22 cellular contexts compared by ENCODE assay signal in the genomic region with DNA sequence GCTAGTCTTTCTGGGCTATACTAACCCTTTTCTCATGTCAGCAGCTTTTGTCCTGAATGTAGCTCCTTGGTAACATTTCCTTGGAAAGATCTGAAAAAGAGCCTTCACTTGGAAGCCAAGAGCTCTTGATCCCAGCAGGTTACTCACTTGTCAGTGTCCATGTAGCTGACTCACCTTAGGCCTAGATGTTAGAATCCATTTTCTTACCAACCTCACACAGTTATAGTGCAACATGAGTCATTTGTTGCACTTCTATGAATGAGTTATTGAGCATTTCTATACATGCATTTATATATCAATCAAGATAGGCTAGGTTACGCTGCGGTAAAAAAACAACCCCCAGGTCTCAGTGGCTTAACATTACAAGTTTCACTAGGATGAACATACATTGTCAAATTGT.
DNase-seq lines count a peak whose midpoint lies in the region; ATAC-seq, FAIRE-seq and TF ChIP-seq lines count a peak whose summit lies in the region.
"Had no signal": no experiment of that assay in that cellular context is flagged by ENCODE, and none has a peak within 500 bp of the region (broad histone marks: within the 10 kb centered on the region; RNA-seq: fewer than 3 reads in every experiment).

No MANE protein-coding gene starts in this region.

- H3K4me1 ChIP-seq in K562 (replicated peaks in 1 of 2; ENCODE audit: control insufficient read depth in 2 of 2, insufficient read depth in 2 of 2, low read length in 2 of 2) = peaks cover 12 to 24% of the 10 kb centered on the region in 2 experiments
- H3K4me1 ChIP-seq: lower lobe of right lung had no signal

- no peak for FAIRE-seq in K562 (lab: Jason Lieb, UNC)
- FAIRE-seq: H1, TTC549, urothelium cell line had no signal

- H3K27me3 ChIP-seq in K562 (ENCODE audit: control insufficient read depth in 2 of 2, insufficient read depth in 2 of 2, low read length in 2 of 2) = no peaks in the 10 kb centered on the region
- H3K27me3 ChIP-seq: hepatocyte, neural progenitor cell, sigmoid colon had no signal

- DNase-seq in activated CD8-positive, alpha-beta T cell treated with anti-CD3 and anti-CD28 coated beads for 36 hours = no peak
- no peak for DNase-seq in activated CD8-positive, alpha-beta T cell treated with anti-CD3 and anti-CD28 coated beads, Interleukin-2, amount 10 ng/mL, durations not matched to agents 7 days and 5 days
- DNase-seq in M059J (ENCODE audit: low read depth) (peak; percentile 75), K562 (ENCODE audit: extremely low read depth in 1 of 4, low spot score in 3 of 4) (no peak), kidney tubule cell (ENCODE audit: low spot score) (peak; percentile 65), dermis blood vessel endothelial cell (no peak), SKM-1 treated with dmso at 0.1 percent for 144 hours (lab: John Stamatoyannopoulos, UW; ENCODE audit: unreplicated experiment) (no peak), GM13977 (ENCODE audit: low spot score) (no peak)
- DNase-seq: amygdala, Caco-2, foreskin melanocyte, immature natural killer cell, lower lobe of right lung, NCI-H1436 treated with DMSO at 0.1 percent for 48 hours, sigmoid colon, substantia nigra had no signal

- peaks cover 13% of the 10 kb centered on the region for H3K4me1 Mint-ChIP-seq in activated CD8-positive, alpha-beta T cell treated with anti-CD3 and anti-CD28 coated beads for 36 hours (ENCODE audit: low read depth)
- no peaks in the 10 kb centered on the region for H3K4me1 Mint-ChIP-seq in activated CD8-positive, alpha-beta T cell treated with anti-CD3 and anti-CD28 coated beads, Interleukin-2, amount 10 ng/mL, durations not matched to agents 7 days and 5 days (ENCODE audit: low read depth)
- H3K4me1 Mint-ChIP-seq: immature natural killer cell had no signal

- H3K4me3 Mint-ChIP-seq in activated CD8-positive, alpha-beta T cell treated with anti-CD3 and anti-CD28 coated beads for 36 hours = no peak overlapping the region
- no peak overlapping the region for H3K4me3 Mint-ChIP-seq in activated CD8-positive, alpha-beta T cell treated with anti-CD3 and anti-CD28 coated beads, Interleukin-2, amount 10 ng/mL, durations not matched to agents 7 days and 5 days
- H3K4me3 Mint-ChIP-seq: dendritic cell treated with granulocyte-macrophage colony-stimulating factor and Interleukin-4, amounts not matched to agents 40 ng/mL and 50 ng/mL, for 4 days; immature natural killer cell; neural progenitor cell had no signal

- peak overlapping the region; percentile 64 for H2AFZ ChIP-seq in K562 (ENCODE audit: low read depth, low read length)
- H2AFZ ChIP-seq: hepatocyte, neural progenitor cell had no signal

- no peak for TF ChIP-seq EP300 in K562 (IDR thresholded peaks at IDR 0.05; ENCODE audit: low read length)

- TF ChIP-seq CTCF in activated CD8-positive, alpha-beta T cell treated with anti-CD3 and anti-CD28 coated beads for 36 hours (IDR thresholded peaks at IDR 0.05) = no peak
- no peak for TF ChIP-seq CTCF in K562 (IDR thresholded peaks at IDR 0.05 in 2 of 3, conservative IDR thresholded peaks at IDR 0.05 in 1 of 3; ENCODE audit: insufficient read depth in 2 of 3, low read depth in 1 of 3, low read length in 3 of 3)
- no peak for TF ChIP-seq CTCF in GM13977 (IDR thresholded peaks at IDR 0.05; ENCODE audit: extremely low read depth, insufficient read depth, missing control alignments)

- no peaks in the 10 kb centered on the region for H3K9me1 ChIP-seq in K562 (ENCODE audit: control insufficient read depth, insufficient read depth, low read length)

- no peak overlapping the region for H3K4me3 ChIP-seq in K562
- H3K4me3 ChIP-seq: hepatocyte, lower lobe of right lung, neural progenitor cell, sigmoid colon had no signal

- H3K27ac ChIP-seq in K562 (ENCODE audit: extremely low read depth, low read depth, low read length) = no peak overlapping the region
- H3K27ac ChIP-seq: hepatocyte, lower lobe of right lung, neural progenitor cell, sigmoid colon had no signal

- intact Hi-C loops in activated CD8-positive, alpha-beta T cell treated with anti-CD3 and anti-CD28 coated beads for 36 hours (cut with micrococcal nuclease) = loop anchor here (5.0 kb wide), 1 partner anchor 280 kb away; no protein-coding TSS in a partner anchor
- intact Hi-C loops in K562 (cut with micrococcal nuclease) = loop anchor here (2.0 to 10.0 kb wide), 4 partner anchors 34 to 198 kb away; no protein-coding TSS in a partner anchor

- H3K9me3 ChIP-seq in K562 (replicated peaks; ENCODE audit: control insufficient read depth, insufficient read depth, low read depth, low read length) = no peaks in the 10 kb centered on the region
- H3K9me3 ChIP-seq: Caco-2, lower lobe of right lung, sigmoid colon had no signal

- no peaks in the 10 kb centered on the region for H3K36me3 Mint-ChIP-seq in activated CD8-positive, alpha-beta T cell treated with anti-CD3 and anti-CD28 coated beads for 36 hours (ENCODE audit: low read depth)
- no peaks in the 10 kb centered on the region for H3K36me3 Mint-ChIP-seq in activated CD8-positive, alpha-beta T cell treated with anti-CD3 and anti-CD28 coated beads, Interleukin-2, amount 10 ng/mL, durations not matched to agents 7 days and 5 days (ENCODE audit: low read depth)
- H3K36me3 Mint-ChIP-seq: immature natural killer cell, neural progenitor cell had no signal

- H3K27ac Mint-ChIP-seq in activated CD8-positive, alpha-beta T cell treated with anti-CD3 and anti-CD28 coated beads for 36 hours = no peak overlapping the region
- H3K27ac Mint-ChIP-seq in activated CD8-positive, alpha-beta T cell treated with anti-CD3 and anti-CD28 coated beads, Interleukin-2, amount 10 ng/mL, durations not matched to agents 7 days and 5 days = no peak overlapping the region
- H3K27ac Mint-ChIP-seq: dendritic cell treated with granulocyte-macrophage colony-stimulating factor and Interleukin-4, amounts not matched to agents 40 ng/mL and 50 ng/mL, for 4 days; immature natural killer cell; neural progenitor cell had no signal

- in situ Hi-C loops in K562 (cut with MboI) = loop anchor here (5.0 to 10.0 kb wide), 2 partner anchors 115 to 268 kb away; no protein-coding TSS in a partner anchor
- in situ Hi-C loops in GM13977 (cut with MboI; ENCODE audit: low pct_unique_long_range_greater_than_20kb, low sequenced_read_pairs, unreplicated experiment) = loop anchor here (25.0 kb wide), 2 partner anchors 280 to 380 kb away; partner anchors contain the start of gene CLDN11

- no peaks in the 10 kb centered on the region for H3K36me3 ChIP-seq in K562 (ENCODE audit: control insufficient read depth, insufficient read depth, low read length)
- H3K36me3 ChIP-seq: lower lobe of right lung, neural progenitor cell, sigmoid colon had no signal

- H3K4me2 ChIP-seq in K562 (ENCODE audit: insufficient read depth, low read length) = no peak overlapping the region
- H3K4me2 ChIP-seq: hepatocyte, neural progenitor cell had no signal

- no TSS peak for BruUV-seq in K562 (replicated peaks; lab: Mats Ljungman, UMichigan)

- no peaks in the 10 kb centered on the region for H3K79me2 ChIP-seq in K562 (ENCODE audit: control insufficient read depth, insufficient read depth, low read length)
- H3K79me2 ChIP-seq: hepatocyte had no signal

- POLR2A ChIA-PET in activated CD8-positive, alpha-beta T cell treated with anti-CD3 and anti-CD28 coated beads for 36 hours (lab: Charles Lee) = no interaction called here
- POLR2A ChIA-PET in activated CD8-positive, alpha-beta T cell treated with anti-CD3 and anti-CD28 coated beads, Interleukin-2, amount 10 ng/mL, durations not matched to agents 7 days and 5 days (lab: Charles Lee) = no interaction called here
- POLR2A ChIA-PET in K562 (lab: Yijun Ruan, JAX) = interaction anchor here (1.0 to 1.7 kb wide), 2 partner anchors 9 to 12 kb away, joined by 3 to 5 read pairs; no protein-coding TSS in a partner anchor

- no peaks in the 10 kb centered on the region for H3K27me3 Mint-ChIP-seq in activated CD8-positive, alpha-beta T cell treated with anti-CD3 and anti-CD28 coated beads for 36 hours
- H3K27me3 Mint-ChIP-seq in activated CD8-positive, alpha-beta T cell treated with anti-CD3 and anti-CD28 coated beads, Interleukin-2, amount 10 ng/mL, durations not matched to agents 7 days and 5 days (ENCODE audit: low read depth) = no peaks in the 10 kb centered on the region
- H3K27me3 Mint-ChIP-seq: dendritic cell treated with granulocyte-macrophage colony-stimulating factor and Interleukin-4, amounts not matched to agents 40 ng/mL and 50 ng/mL, for 4 days had no signal

- no peak for TF ChIP-seq RAD21 in K562 (CRISPR knock-in tag; conservative IDR thresholded peaks at IDR 0.05 in 1 of 2, IDR thresholded peaks at IDR 0.05 in 1 of 2)

- no peak for TF ChIP-seq POLR2A in K562 (conservative IDR thresholded peaks at IDR 0.05)

- WGBS in K562 (ENCODE audit: insufficient coverage, low coverage, missing lambda C conversion rate) = 87% methylated on average over 2 of the region's 2 CpGs

- no peaks in the 10 kb centered on the region for H3K9me3 Mint-ChIP-seq in activated CD8-positive, alpha-beta T cell treated with anti-CD3 and anti-CD28 coated beads for 36 hours
- H3K9me3 Mint-ChIP-seq in activated CD8-positive, alpha-beta T cell treated with anti-CD3 and anti-CD28 coated beads, Interleukin-2, amount 10 ng/mL, durations not matched to agents 7 days and 5 days (ENCODE audit: insufficient read depth) = no peaks in the 10 kb centered on the region
- H3K9me3 Mint-ChIP-seq: dendritic cell treated with granulocyte-macrophage colony-stimulating factor and Interleukin-4, amounts not matched to agents 40 ng/mL and 50 ng/mL, for 4 days; immature natural killer cell had no signal

- no peaks in the 10 kb centered on the region for H4K20me1 ChIP-seq in K562 (replicated peaks; ENCODE audit: control insufficient read depth, insufficient read depth, low read length)

- CTCF ChIA-PET in activated CD8-positive, alpha-beta T cell treated with anti-CD3 and anti-CD28 coated beads for 36 hours (lab: Charles Lee) = interaction anchor here (1.1 to 2.3 kb wide), 3 partner anchors 10 to 279 kb away, joined by 4 to 7 read pairs (median 7); no protein-coding TSS in a partner anchor
- CTCF ChIA-PET in activated CD8-positive, alpha-beta T cell treated with anti-CD3 and anti-CD28 coated beads, Interleukin-2, amount 10 ng/mL, durations not matched to agents 7 days and 5 days (lab: Charles Lee) = interaction anchor here (0.9 kb wide), 1 partner anchor 279 kb away, joined by 3 read pairs; no protein-coding TSS in a partner anchor
- CTCF ChIA-PET in K562 (lab: Yijun Ruan, JAX; ENCODE audit: low intra/inter-chr PET ratio) = no interaction called here

- H3K9ac ChIP-seq in K562 (ENCODE audit: insufficient read depth in 1 of 2, low read depth in 2 of 2, low read length in 2 of 2) = no peak overlapping the region
- H3K9ac ChIP-seq: neural progenitor cell had no signal

- ATAC-seq in activated CD8-positive, alpha-beta T cell treated with anti-CD3 and anti-CD28 coated beads for 36 hours = peak; percentile 38
- no peak for ATAC-seq in activated CD8-positive, alpha-beta T cell treated with anti-CD3 and anti-CD28 coated beads, Interleukin-2, amount 10 ng/mL, durations not matched to agents 7 days and 5 days
- no peak for ATAC-seq in K562
- ATAC-seq: lower lobe of right lung had no signal

TF ChIP-seq in K562, 482 proteins besides CTCF, POLR2A, EP300 and RAD21 (continues in another document):
- TF ChIP-seq L3MBTL2 (IDR thresholded peaks at IDR 0.05) (no peak), SREBF2 (CRISPR knock-in tag; IDR thresholded peaks at IDR 0.05) (no peak), ZNF644 (tag; IDR thresholded peaks at IDR 0.05; ENCODE audit: low read depth) (0 out of 2 replicates have a peak, but pooled peaks have one; percentile 42), SMARCE1 (IDR thresholded peaks at IDR 0.05) (no peak)

Comparison
In these comparisons a context has a peak if more than half of its experiments do, and no peak if none do; other contexts are left out.
1. DNase-seq: peak in M059J (single experiment) and kidney tubule cell (single experiment); none in activated CD8-positive, alpha-beta T cell treated with anti-CD3 and anti-CD28 coated beads for 36 hours (single experiment), activated CD8-positive, alpha-beta T cell treated with anti-CD3 and anti-CD28 coated beads, Interleukin-2, amount 10 ng/mL, durations not matched to agents 7 days and 5 days (single experiment), K562 (0 of 4), dermis blood vessel endothelial cell (single experiment), SKM-1 treated with dmso at 0.1 percent for 144 hours (single experiment) and GM13977 (single experiment).